ENCODE assay signal across 1 cellular context in the genomic region with DNA sequence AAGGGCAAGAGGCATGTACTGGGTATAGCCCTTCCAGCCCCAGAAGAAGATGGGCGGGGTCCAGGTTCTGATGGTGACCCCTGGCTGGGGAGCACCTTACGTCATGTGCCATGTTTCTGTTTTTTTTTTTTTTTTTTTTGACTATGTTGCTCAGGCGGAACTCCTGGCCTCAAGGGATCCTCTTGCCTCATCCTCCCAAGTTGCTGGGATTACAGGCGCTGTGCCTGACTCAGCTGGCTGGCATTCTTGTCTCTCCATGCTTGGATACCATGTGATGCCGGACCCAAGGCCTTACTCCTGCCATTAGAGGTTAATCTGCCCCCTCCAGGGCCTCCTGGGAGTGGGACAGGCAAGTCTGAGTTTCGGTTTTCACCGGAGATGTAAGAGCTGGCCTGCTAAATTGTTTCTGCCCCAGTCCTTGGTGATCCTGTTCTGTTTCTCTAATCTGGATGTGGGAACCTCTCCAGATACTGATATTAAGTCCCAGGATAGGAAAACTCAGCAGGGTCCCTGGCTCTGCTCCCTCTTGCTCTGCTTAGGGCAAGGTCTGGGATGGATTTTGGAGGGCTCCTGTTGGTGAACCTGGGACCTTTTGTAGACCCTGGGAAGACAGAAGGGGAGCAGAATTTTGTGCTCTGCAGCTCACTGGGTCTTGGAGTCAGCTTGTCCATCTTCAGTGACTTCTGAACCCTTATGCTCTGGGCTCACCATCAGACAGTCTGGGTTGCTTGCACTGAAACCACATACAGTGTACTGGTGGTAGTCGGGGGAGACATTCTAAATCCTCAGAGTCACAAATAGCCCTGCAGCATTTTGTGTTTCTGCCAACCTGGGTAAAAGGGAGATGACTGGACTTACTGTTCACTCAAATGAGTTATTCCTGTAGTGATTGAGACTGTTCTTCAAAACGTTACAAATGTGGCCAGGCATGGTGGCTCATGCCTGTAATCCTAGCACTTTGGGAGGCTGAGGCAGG.
A peak's percentile ranks its signal among the peaks of the same experiment; 100 is the strongest.
TF ChIP-seq lines count a peak whose summit lies in the region.

No MANE protein-coding gene starts in this region.

TF ChIP-seq in SK-N-SH, 30 proteins besides CTCF, POLR2A, EP300 and RAD21 (continued from another document):
- TF ChIP-seq FOXM1 (IDR thresholded peaks at IDR 0.05; ENCODE audit: low read depth) (no peak), EZH2phosphoT487 (IDR thresholded peaks at IDR 0.05; ENCODE audit: borderline replicate concordance, low read depth) (no peak), GABPA (IDR thresholded peaks at IDR 0.05; ENCODE audit: low read depth) (no peak), GATA2 (CRISPR knock-in tag; IDR thresholded peaks at IDR 0.05) (no peak), RFX5 (IDR thresholded peaks at IDR 0.05; ENCODE audit: low read length) (no peak), CHD2 (IDR thresholded peaks at IDR 0.05; ENCODE audit: low read length, partially characterized antibody) (no peak), ZBTB33 (IDR thresholded peaks at IDR 0.05; ENCODE audit: borderline replicate concordance, low read depth) (no peak), YY1 (IDR thresholded peaks at IDR 0.05; ENCODE audit: low read depth) (no peak; the same call in 1 of the 2 replicates), RCOR1 (IDR thresholded peaks at IDR 0.05; ENCODE audit: low read length) (no peak), JUND (IDR thresholded peaks at IDR 0.05) (no peak; the same call in 1 of the 2 replicates), FOXJ3 (CRISPR knock-in tag; IDR thresholded peaks at IDR 0.05) (no peak)
- TF ChIP-seq, protein P1, sequence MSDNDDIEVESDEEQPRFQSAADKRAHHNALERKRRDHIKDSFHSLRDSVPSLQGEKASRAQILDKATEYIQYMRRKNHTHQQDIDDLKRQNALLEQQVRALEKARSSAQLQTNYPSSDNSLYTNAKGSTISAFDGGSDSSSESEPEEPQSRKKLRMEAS (IDR thresholded peaks at IDR 0.05; ENCODE audit: low read depth): peak; percentile 86
- TF ChIP-seq, protein P2, sequence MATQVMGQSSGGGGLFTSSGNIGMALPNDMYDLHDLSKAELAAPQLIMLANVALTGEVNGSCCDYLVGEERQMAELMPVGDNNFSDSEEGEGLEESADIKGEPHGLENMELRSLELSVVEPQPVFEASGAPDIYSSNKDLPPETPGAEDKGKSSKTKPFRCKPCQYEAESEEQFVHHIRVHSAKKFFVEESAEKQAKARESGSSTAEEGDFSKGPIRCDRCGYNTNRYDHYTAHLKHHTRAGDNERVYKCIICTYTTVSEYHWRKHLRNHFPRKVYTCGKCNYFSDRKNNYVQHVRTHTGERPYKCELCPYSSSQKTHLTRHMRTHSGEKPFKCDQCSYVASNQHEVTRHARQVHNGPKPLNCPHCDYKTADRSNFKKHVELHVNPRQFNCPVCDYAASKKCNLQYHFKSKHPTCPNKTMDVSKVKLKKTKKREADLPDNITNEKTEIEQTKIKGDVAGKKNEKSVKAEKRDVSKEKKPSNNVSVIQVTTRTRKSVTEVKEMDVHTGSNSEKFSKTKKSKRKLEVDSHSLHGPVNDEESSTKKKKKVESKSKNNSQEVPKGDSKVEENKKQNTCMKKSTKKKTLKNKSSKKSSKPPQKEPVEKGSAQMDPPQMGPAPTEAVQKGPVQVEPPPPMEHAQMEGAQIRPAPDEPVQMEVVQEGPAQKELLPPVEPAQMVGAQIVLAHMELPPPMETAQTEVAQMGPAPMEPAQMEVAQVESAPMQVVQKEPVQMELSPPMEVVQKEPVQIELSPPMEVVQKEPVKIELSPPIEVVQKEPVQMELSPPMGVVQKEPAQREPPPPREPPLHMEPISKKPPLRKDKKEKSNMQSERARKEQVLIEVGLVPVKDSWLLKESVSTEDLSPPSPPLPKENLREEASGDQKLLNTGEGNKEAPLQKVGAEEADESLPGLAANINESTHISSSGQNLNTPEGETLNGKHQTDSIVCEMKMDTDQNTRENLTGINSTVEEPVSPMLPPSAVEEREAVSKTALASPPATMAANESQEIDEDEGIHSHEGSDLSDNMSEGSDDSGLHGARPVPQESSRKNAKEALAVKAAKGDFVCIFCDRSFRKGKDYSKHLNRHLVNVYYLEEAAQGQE (IDR thresholded peaks at IDR 0.05; ENCODE audit: low read depth, low read length): peak; percentile 52
TF ChIP-seq in SK-N-SH: peak in this region for 7.
